In the genomic region with DNA sequence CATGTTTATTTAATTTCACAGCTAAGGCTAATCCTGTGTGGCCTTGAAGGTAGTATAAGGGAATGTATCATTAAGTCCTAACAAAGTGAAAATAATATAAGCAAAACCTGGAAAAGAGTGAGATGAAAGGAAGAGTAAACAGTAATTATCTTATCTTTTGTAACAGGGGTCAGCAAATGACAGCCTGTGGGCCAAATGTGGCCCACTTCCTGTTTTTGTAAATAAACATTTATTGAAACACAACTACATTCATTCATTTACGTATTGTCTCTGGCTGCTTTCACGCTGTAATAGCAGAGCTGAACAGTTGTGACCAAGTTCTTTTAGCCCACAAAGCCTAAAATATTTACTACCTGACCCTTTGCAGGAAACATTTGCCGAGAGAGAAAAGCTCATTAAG, we compare ENCODE assay signal across 2 cellular contexts.
TF ChIP-seq lines count a peak whose summit lies in the region.

No MANE protein-coding gene starts in this region.

TF ChIP-seq in SK-N-SH, 30 proteins besides CTCF, POLR2A, EP300 and RAD21 (continued from another document):
- TF ChIP-seq, protein P1, sequence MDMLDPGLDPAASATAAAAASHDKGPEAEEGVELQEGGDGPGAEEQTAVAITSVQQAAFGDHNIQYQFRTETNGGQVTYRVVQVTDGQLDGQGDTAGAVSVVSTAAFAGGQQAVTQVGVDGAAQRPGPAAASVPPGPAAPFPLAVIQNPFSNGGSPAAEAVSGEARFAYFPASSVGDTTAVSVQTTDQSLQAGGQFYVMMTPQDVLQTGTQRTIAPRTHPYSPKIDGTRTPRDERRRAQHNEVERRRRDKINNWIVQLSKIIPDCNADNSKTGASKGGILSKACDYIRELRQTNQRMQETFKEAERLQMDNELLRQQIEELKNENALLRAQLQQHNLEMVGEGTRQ (IDR thresholded peaks at IDR 0.05; ENCODE audit: borderline replicate concordance, low read depth, low read length): no peak

TF ChIP-seq in SK-N-SH treated with all-trans-retinoic acid at 6 μM for 48 hours, 23 proteins besides CTCF, POLR2A, EP300 and RAD21 (continued from another document):
- TF ChIP-seq, protein P2, sequence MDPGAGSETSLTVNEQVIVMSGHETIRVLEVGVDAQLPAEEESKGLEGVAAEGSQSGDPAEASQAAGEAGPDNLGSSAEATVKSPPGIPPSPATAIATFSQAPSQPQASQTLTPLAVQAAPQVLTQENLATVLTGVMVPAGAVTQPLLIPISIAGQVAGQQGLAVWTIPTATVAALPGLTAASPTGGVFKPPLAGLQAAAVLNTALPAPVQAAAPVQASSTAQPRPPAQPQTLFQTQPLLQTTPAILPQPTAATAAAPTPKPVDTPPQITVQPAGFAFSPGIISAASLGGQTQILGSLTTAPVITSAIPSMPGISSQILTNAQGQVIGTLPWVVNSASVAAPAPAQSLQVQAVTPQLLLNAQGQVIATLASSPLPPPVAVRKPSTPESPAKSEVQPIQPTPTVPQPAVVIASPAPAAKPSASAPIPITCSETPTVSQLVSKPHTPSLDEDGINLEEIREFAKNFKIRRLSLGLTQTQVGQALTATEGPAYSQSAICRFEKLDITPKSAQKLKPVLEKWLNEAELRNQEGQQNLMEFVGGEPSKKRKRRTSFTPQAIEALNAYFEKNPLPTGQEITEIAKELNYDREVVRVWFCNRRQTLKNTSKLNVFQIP (CRISPR knock-in tag; IDR thresholded peaks at IDR 0.05; ENCODE audit: borderline replicate concordance, low read depth): no peak
- TF ChIP-seq PPARA (CRISPR knock-in tag; IDR thresholded peaks at IDR 0.05; ENCODE audit: borderline replicate concordance) (no peak), GLIS3 (CRISPR knock-in tag; IDR thresholded peaks at IDR 0.05) (no peak), ZNF8 (CRISPR knock-in tag; IDR thresholded peaks at IDR 0.05) (no peak), ZFP3 (CRISPR knock-in tag; IDR thresholded peaks at IDR 0.05) (no peak), OSR1 (CRISPR knock-in tag; IDR thresholded peaks at IDR 0.05) (no peak), TOX (CRISPR knock-in tag; IDR thresholded peaks at IDR 0.05; ENCODE audit: borderline replicate concordance) (no peak), CSDC2 (CRISPR knock-in tag; IDR thresholded peaks at IDR 0.05) (no peak), ZC3H10 (CRISPR knock-in tag; IDR thresholded peaks at IDR 0.05) (no peak), ESRRG (CRISPR knock-in tag; IDR thresholded peaks at IDR 0.05) (no peak), ISL1 (CRISPR knock-in tag; IDR thresholded peaks at IDR 0.05) (no peak), BACH2 (CRISPR knock-in tag; IDR thresholded peaks at IDR 0.05; ENCODE audit: borderline replicate concordance) (no peak)
- TF ChIP-seq, protein P3, sequence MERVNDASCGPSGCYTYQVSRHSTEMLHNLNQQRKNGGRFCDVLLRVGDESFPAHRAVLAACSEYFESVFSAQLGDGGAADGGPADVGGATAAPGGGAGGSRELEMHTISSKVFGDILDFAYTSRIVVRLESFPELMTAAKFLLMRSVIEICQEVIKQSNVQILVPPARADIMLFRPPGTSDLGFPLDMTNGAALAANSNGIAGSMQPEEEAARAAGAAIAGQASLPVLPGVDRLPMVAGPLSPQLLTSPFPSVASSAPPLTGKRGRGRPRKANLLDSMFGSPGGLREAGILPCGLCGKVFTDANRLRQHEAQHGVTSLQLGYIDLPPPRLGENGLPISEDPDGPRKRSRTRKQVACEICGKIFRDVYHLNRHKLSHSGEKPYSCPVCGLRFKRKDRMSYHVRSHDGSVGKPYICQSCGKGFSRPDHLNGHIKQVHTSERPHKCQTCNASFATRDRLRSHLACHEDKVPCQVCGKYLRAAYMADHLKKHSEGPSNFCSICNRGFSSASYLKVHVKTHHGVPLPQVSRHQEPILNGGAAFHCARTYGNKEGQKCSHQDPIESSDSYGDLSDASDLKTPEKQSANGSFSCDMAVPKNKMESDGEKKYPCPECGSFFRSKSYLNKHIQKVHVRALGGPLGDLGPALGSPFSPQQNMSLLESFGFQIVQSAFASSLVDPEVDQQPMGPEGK (CRISPR knock-in tag; IDR thresholded peaks at IDR 0.05; ENCODE audit: borderline replicate concordance): no peak
- TF ChIP-seq, protein P4, sequence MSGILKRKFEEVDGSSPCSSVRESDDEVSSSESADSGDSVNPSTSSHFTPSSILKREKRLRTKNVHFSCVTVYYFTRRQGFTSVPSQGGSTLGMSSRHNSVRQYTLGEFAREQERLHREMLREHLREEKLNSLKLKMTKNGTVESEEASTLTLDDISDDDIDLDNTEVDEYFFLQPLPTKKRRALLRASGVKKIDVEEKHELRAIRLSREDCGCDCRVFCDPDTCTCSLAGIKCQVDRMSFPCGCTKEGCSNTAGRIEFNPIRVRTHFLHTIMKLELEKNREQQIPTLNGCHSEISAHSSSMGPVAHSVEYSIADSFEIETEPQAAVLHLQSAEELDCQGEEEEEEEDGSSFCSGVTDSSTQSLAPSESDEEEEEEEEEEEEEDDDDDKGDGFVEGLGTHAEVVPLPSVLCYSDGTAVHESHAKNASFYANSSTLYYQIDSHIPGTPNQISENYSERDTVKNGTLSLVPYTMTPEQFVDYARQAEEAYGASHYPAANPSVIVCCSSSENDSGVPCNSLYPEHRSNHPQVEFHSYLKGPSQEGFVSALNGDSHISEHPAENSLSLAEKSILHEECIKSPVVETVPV (CRISPR knock-in tag; IDR thresholded peaks at IDR 0.05): no peak
- TF ChIP-seq, protein P5, sequence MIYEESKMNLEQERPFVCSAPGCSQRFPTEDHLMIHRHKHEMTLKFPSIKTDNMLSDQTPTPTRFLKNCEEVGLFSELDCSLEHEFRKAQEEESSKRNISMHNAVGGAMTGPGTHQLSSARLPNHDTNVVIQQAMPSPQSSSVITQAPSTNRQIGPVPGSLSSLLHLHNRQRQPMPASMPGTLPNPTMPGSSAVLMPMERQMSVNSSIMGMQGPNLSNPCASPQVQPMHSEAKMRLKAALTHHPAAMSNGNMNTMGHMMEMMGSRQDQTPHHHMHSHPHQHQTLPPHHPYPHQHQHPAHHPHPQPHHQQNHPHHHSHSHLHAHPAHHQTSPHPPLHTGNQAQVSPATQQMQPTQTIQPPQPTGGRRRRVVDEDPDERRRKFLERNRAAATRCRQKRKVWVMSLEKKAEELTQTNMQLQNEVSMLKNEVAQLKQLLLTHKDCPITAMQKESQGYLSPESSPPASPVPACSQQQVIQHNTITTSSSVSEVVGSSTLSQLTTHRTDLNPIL (CRISPR knock-in tag; IDR thresholded peaks at IDR 0.05; ENCODE audit: low read depth): no peak
